1 cellular context compared by ENCODE assay signal in the genomic region with DNA sequence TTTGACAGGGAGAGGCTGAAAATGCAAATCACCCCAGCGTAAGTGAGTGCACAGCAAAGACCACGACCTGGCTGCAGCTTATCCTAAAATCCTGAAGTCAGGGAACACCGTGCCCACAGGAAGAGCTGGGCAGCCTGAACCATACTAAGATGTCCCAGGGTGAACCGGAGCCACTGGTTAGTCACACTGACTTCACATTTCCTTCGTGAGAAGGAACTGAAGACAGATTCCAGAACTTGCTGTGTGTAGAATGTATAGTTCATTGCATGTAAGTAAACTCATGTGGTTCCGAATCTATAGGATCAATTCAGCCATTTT.
TF ChIP-seq lines count a peak whose summit lies in the region.

No MANE protein-coding gene starts in this region.

TF ChIP-seq in GM23338, 12 proteins besides CTCF, POLR2A, EP300 and RAD21 (continued from another document):
- TF ChIP-seq ZNF462 (CRISPR knock-in tag; IDR thresholded peaks at IDR 0.05) = no peak
- TF ChIP-seq POLR2AphosphoS5 (IDR thresholded peaks at IDR 0.05; ENCODE audit: low read depth) = no peak
- no peak for TF ChIP-seq CREB1 (CRISPR knock-in tag; IDR thresholded peaks at IDR 0.05; ENCODE audit: low read depth)
- no peak for TF ChIP-seq ZNF114 (CRISPR knock-in tag; IDR thresholded peaks at IDR 0.05)
- no peak for TF ChIP-seq EZH2 (IDR thresholded peaks at IDR 0.05; ENCODE audit: low read depth, unreplicated experiment)
- no peak for TF ChIP-seq STAT1 (IDR thresholded peaks at IDR 0.05; ENCODE audit: unreplicated experiment)
- TF ChIP-seq JUNB (IDR thresholded peaks at IDR 0.05; ENCODE audit: unreplicated experiment) = no peak
- no peak for TF ChIP-seq NANOG (IDR thresholded peaks at IDR 0.05; ENCODE audit: borderline replicate concordance)
- TF ChIP-seq ZNF331 (CRISPR knock-in tag; IDR thresholded peaks at IDR 0.05; ENCODE audit: low read depth) = no peak
- TF ChIP-seq ETS1 (IDR thresholded peaks at IDR 0.05) = no peak
